Comparison of ENCODE assay signal across 8 cellular contexts in genomic region chr17:5592382-5592781, GRCh38. TPM values are rescaled to one million over a fixed set of nuclear protein-coding genes. Genes with fewer than 3 reads are reported as not detected.
A peak's percentile ranks its signal among the peaks of the same experiment; 100 is the strongest.
DNase-seq lines count a peak whose midpoint lies in the region; ATAC-seq and TF ChIP-seq lines count a peak whose summit lies in the region.

No MANE protein-coding gene starts in this region.

- peaks cover 0 to 2% (median 0%) of the 10 kb centered on the region in 12 donors for H3K4me1 ChIP-seq in heart left ventricle
- no peaks in the 10 kb centered on the region for H3K4me1 ChIP-seq in body of pancreas
- no peaks in the 10 kb centered on the region for H3K4me1 ChIP-seq in vagina

- no peak overlapping the region for H3K4me3 ChIP-seq in heart left ventricle
- no peak overlapping the region for H3K4me3 ChIP-seq in body of pancreas
- H3K4me3 ChIP-seq in vagina = no peak overlapping the region

- H3K27me3 ChIP-seq in heart left ventricle = peaks cover 0 to 33% (median 6%) of the 10 kb centered on the region in 9 donors
- no peaks in the 10 kb centered on the region for H3K27me3 ChIP-seq in body of pancreas
- H3K27me3 ChIP-seq in vagina = no peaks in the 10 kb centered on the region

- H3K36me3 ChIP-seq in heart left ventricle (no peaks in the 10 kb centered on the region), body of pancreas (replicated peaks in 1 of 2; ENCODE audit: insufficient read depth in 1 of 2, low read depth in 2 of 2) (no peaks in the 10 kb centered on the region), vagina (no peaks in the 10 kb centered on the region)

- H3K27ac ChIP-seq in heart left ventricle = no peak overlapping the region
- H3K27ac ChIP-seq in body of pancreas = no peak overlapping the region
- H3K27ac ChIP-seq in vagina = no peak overlapping the region

- intact Hi-C loops in heart left ventricle (cut with DNase I) = loop anchor here in 6 of 10 donors (1.0 to 10.0 kb wide), 7 partner anchors 112 to 830 kb away; no protein-coding TSS in a partner anchor
- intact Hi-C loops in cardiac septum (cut with DNase I) = no loop called here
- intact Hi-C loops in body of pancreas (cut with DNase I) = loop anchor here (10.0 kb wide), 1 partner anchor 112 kb away; no protein-coding TSS in a partner anchor
- intact Hi-C loops in vagina (cut with DNase I) = no loop called here

- TF ChIP-seq POLR2A in heart left ventricle (IDR thresholded peaks at IDR 0.05) = no peak
- TF ChIP-seq POLR2A in body of pancreas (IDR thresholded peaks at IDR 0.05) = no peak
- no peak for TF ChIP-seq POLR2A in vagina (IDR thresholded peaks at IDR 0.05)

- 17 to 27% (median 19%) methylated on average over 7 of the region's 7 CpGs for WGBS in heart left ventricle, 4 donors
- 10 to 11% methylated on average over 7 of the region's 7 CpGs for WGBS in body of pancreas, 2 donors

- ATAC-seq in heart left ventricle (no peak), body of pancreas (no peak), GM19035 (IDR thresholded peaks at IDR 0.05; ENCODE audit: unreplicated experiment) (no peak), GM19324 (IDR thresholded peaks at IDR 0.05; ENCODE audit: low FRiP score, unreplicated experiment) (no peak)

- TF ChIP-seq CTCF in heart left ventricle (IDR thresholded peaks at IDR 0.05) (peak; percentile 30 to 68 (median 54)), body of pancreas (IDR thresholded peaks at IDR 0.05) (peak; percentile 24 to 67 (median 58)), vagina (IDR thresholded peaks at IDR 0.05) (peak; percentile 21 to 50 (median 45))

- no peak for DNase-seq in heart left ventricle
- no peak for DNase-seq in cardiac septum (ENCODE audit: low spot score)
- DNase-seq in NCI-H226 = peak; percentile 12
- DNase-seq in body of pancreas = no peak
- peak; percentile 53 for DNase-seq in kidney glomerular epithelial cell (lab: John Stamatoyannopoulos, UW)
- DNase-seq in vagina (ENCODE audit: extremely low spot score in 2 of 2) = peak in 1 of 2 donors; percentile 11

- no peaks in the 10 kb centered on the region for H3K9me3 ChIP-seq in heart left ventricle
- H3K9me3 ChIP-seq in body of pancreas = no peaks in the 10 kb centered on the region
- no peaks in the 10 kb centered on the region for H3K9me3 ChIP-seq in vagina

RNA-seq across cellular contexts. Expression of gene NLRP1, which starts 8.1 kb away (rescaled TPM):
- 10 to 100 TPM in 4 of 9 donors, 1 to 10 TPM in 5; 3.8 to 16.7 (median 8.8) TPM for total RNA-seq in heart left ventricle
- 10 to 100 TPM in 1 of 2 donors, 1 to 10 TPM in 1; 5.3 to 12.8 TPM for polyA plus RNA-seq in heart left ventricle
- total RNA-seq in cardiac septum = 11.7 TPM
- 10 to 100 TPM in 1 of 2 donors, 1 to 10 TPM in 1; 8.9 to 14.3 TPM for total RNA-seq in body of pancreas
- 83.7 TPM for total RNA-seq in vagina

Comparison
In these comparisons a context has a peak if more than half of its experiments do, and no peak if none do; other contexts are left out.
1. intact Hi-C loops: an anchor here in heart left ventricle (1.0 to 10.0 kb wide) and body of pancreas (10.0 kb wide); none called in cardiac septum and vagina.
2. DNase-seq: peak in NCI-H226 (single experiment) and kidney glomerular epithelial cell (single experiment); none in heart left ventricle (0 of 5), cardiac septum (single experiment) and body of pancreas (0 of 4).
3. Peak in every context shown above with its lines, with median percentiles within 50 percentile points of each other: CTCF ChIP-seq.